ENCODE assay signal across 1 cellular context in genomic region chr11:129895126-129896041, GRCh38.
A peak's percentile ranks its signal among the peaks of the same experiment; 100 is the strongest.
TF ChIP-seq lines count a peak whose summit lies in the region.

Gene NFRKB (minus strand): TSS chr11:129895578. CDS start chr11:129892849, 2,729 bp downstream.

TF ChIP-seq in WTC11, 78 proteins besides CTCF, POLR2A, EP300 and RAD21 (continued from another document and continues in another):
- TF ChIP-seq ZSCAN18 (CRISPR knock-in tag; IDR thresholded peaks at IDR 0.05) = no peak
- TF ChIP-seq ZBTB43 (CRISPR knock-in tag; IDR thresholded peaks at IDR 0.05) = 0 out of 2 replicates have a peak, but pooled peaks have one; percentile 53
- no peak; the same call in 1 of the 2 replicates for TF ChIP-seq USF1 (CRISPR knock-in tag; IDR thresholded peaks at IDR 0.05)
- no peak for TF ChIP-seq ZNF512 (CRISPR knock-in tag; IDR thresholded peaks at IDR 0.05; ENCODE audit: borderline replicate concordance)
- TF ChIP-seq SMAD3 (CRISPR knock-in tag; IDR thresholded peaks at IDR 0.05; ENCODE audit: borderline replicate concordance) = no peak
- no peak for TF ChIP-seq ZBTB21 (CRISPR knock-in tag; IDR thresholded peaks at IDR 0.05; ENCODE audit: borderline replicate concordance)
- no peak for TF ChIP-seq ATF2 (CRISPR knock-in tag; IDR thresholded peaks at IDR 0.05; ENCODE audit: borderline replicate concordance, low read depth)
- no peak for TF ChIP-seq ESRRA (CRISPR knock-in tag; IDR thresholded peaks at IDR 0.05; ENCODE audit: borderline replicate concordance)
- no peak for TF ChIP-seq NFYB (CRISPR knock-in tag; conservative IDR thresholded peaks at IDR 0.05; ENCODE audit: low read depth)
- TF ChIP-seq MLX (CRISPR knock-in tag; IDR thresholded peaks at IDR 0.05) = no peak
- TF ChIP-seq FOXJ3 (CRISPR knock-in tag; IDR thresholded peaks at IDR 0.05; ENCODE audit: borderline replicate concordance) = no peak
- 0 out of 2 replicates have a peak, but pooled peaks have one; percentile 43 for TF ChIP-seq E2F1 (CRISPR knock-in tag; IDR thresholded peaks at IDR 0.05)
- no peak for TF ChIP-seq CDX4 (CRISPR knock-in tag; IDR thresholded peaks at IDR 0.05; ENCODE audit: borderline replicate concordance)
- 0 out of 2 replicates have a peak, but pooled peaks have one; percentile 9 for TF ChIP-seq KAT7 (CRISPR knock-in tag; IDR thresholded peaks at IDR 0.05; ENCODE audit: borderline replicate concordance)
- no peak for TF ChIP-seq PRRX2 (CRISPR knock-in tag; IDR thresholded peaks at IDR 0.05)
- peak; percentile 78; the same call in 1 of the 2 replicates for TF ChIP-seq ZNF232 (CRISPR knock-in tag; IDR thresholded peaks at IDR 0.05)
- TF ChIP-seq ZNF423 (CRISPR knock-in tag; IDR thresholded peaks at IDR 0.05) = no peak
- no peak for TF ChIP-seq PRDM15 (CRISPR knock-in tag; IDR thresholded peaks at IDR 0.05)
- TF ChIP-seq ERG (CRISPR knock-in tag; IDR thresholded peaks at IDR 0.05) = no peak
- TF ChIP-seq ZMAT4 (CRISPR knock-in tag; IDR thresholded peaks at IDR 0.05) = no peak
- TF ChIP-seq NR3C1 (CRISPR knock-in tag; conservative IDR thresholded peaks at IDR 0.05; ENCODE audit: low read depth) = no peak
- TF ChIP-seq RORB (CRISPR knock-in tag; IDR thresholded peaks at IDR 0.05) = no peak
- TF ChIP-seq GABPB1 (CRISPR knock-in tag; IDR thresholded peaks at IDR 0.05) = no peak
- no peak for TF ChIP-seq NFE2L1 (CRISPR knock-in tag; IDR thresholded peaks at IDR 0.05)
- no peak for TF ChIP-seq PREB (CRISPR knock-in tag; IDR thresholded peaks at IDR 0.05; ENCODE audit: borderline replicate concordance)
- no peak for TF ChIP-seq JUN (CRISPR knock-in tag; IDR thresholded peaks at IDR 0.05)
- TF ChIP-seq SOX15 (CRISPR knock-in tag; IDR thresholded peaks at IDR 0.05) = no peak
- TF ChIP-seq USF2 (CRISPR knock-in tag; IDR thresholded peaks at IDR 0.05) = no peak
- TF ChIP-seq SMAD4 (CRISPR knock-in tag; IDR thresholded peaks at IDR 0.05) = no peak
- TF ChIP-seq ZNF219 (CRISPR knock-in tag; IDR thresholded peaks at IDR 0.05; ENCODE audit: borderline replicate concordance) = no peak
- no peak for TF ChIP-seq NR2C2 (CRISPR knock-in tag; IDR thresholded peaks at IDR 0.05)
- TF ChIP-seq TP53 (CRISPR knock-in tag; IDR thresholded peaks at IDR 0.05) = no peak
- no peak for TF ChIP-seq AR (CRISPR knock-in tag; IDR thresholded peaks at IDR 0.05)
